ENCODE assay signal across 1 cellular context in the genomic region with DNA sequence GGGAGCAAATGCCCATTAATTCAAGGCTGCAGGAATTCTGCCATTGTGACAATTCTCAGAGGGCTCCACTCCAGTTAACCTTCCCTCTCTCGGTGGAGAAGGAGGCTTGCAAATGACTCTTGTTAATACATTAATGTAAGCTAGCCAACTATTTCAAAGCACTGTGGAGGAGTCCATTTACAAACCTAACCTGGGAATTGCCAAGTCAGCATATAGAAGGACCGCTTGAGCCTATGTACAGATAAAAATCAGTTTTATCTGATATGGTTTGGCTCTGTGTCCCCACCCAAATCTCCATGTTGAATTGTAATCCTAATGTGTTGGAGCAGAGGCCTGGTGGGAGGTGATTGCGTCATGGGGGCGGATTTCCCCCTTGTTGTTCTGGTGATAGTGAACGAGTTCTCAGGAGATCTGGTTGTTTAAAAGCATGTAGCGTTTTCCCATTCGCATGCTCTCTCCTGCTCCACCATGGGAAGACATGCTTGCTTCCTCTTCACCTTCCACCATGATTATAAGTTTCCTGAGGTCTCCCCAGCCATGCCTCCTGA.
TF ChIP-seq lines count a peak whose summit lies in the region.

No MANE protein-coding gene starts in this region.

TF ChIP-seq in HepG2, 621 proteins besides CTCF, POLR2A, EP300 and RAD21 (continued from another document):
- no peak for TF ChIP-seq ZBTB20 (CRISPR knock-in tag; IDR thresholded peaks at IDR 0.05; ENCODE audit: borderline replicate concordance, low read depth)
- TF ChIP-seq ZBTB42 (CRISPR knock-in tag; IDR thresholded peaks at IDR 0.05), result no peak
- peak; percentile 62 for TF ChIP-seq ATF7 (IDR thresholded peaks at IDR 0.05)
- no peak for TF ChIP-seq ATF7 (CRISPR knock-in tag; IDR thresholded peaks at IDR 0.05)
